13 cellular contexts compared by ENCODE assay signal in the genomic region with DNA sequence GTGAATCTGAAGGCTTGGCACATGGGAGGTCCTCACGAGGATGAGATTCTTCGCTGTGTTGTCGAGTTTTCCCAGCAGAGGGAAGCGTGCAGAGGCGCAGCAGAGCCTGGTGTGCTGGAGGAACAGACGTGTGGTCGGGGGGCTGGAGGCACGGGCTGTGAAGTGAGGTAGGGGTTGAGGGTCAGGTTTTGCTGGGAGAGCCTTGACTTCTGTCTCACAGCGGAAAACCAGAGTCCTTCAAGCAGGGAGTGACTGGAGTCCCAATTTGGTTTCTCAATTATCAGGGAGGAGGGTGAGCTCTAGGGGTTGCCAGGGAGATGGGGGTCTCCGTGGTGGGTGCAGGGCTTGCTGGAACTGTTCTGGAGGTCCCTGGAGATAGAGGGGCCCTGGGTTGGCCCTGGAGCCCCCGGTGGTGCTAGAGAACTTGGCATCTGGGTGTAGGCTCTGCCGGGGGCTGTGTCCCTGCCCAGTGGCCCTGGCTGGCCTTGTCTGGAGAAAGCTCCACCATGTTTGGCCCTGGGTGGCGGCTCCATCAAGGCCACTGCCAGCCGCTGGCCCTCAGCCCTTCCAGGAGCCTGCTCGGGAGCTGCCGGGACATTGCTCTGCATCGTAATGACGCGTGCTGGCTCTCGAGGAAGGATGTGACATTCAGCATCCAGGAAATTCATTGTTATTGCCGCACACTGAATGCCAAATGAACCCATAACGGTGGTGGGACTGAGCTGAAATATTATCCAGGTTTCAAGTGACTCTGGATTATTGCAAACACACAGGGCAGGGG.
DNase-seq lines count a peak whose midpoint lies in the region; TF ChIP-seq lines count a peak whose summit lies in the region.
"Had no signal": no experiment of that assay in that cellular context is flagged by ENCODE, and none has a peak within 500 bp of the region (broad histone marks: within the 10 kb centered on the region; RNA-seq: fewer than 3 reads in every experiment).

No MANE protein-coding gene starts in this region.

- no peak for TF ChIP-seq CTCF in adrenal gland (IDR thresholded peaks at IDR 0.05)
- TF ChIP-seq CTCF in sigmoid colon (IDR thresholded peaks at IDR 0.05): no peak
- TF ChIP-seq CTCF in GM13977 (IDR thresholded peaks at IDR 0.05; ENCODE audit: extremely low read depth, insufficient read depth, missing control alignments): no peak

- no peak overlapping the region for H3K4me3 Mint-ChIP-seq in activated T-helper 1 cell treated with anti-CD3 and anti-CD28 coated beads, Interleukin-12 subunit alpha, Interleukin-12 subunit beta, Interleukin-2, Interleukin-4 antibody, amounts not matched to agents 30 ng/mL and 10 ng/mL and 1 ng/mL, durations not matched to agents 14 hours and 24 hours and 36 hours

- H3K36me3 ChIP-seq in adrenal gland (replicated peaks in 1 of 2) (no peaks in the 10 kb centered on the region), sigmoid colon (no peaks in the 10 kb centered on the region)
- H3K36me3 ChIP-seq: SJSA1 had no signal

- in situ Hi-C loops in GM13977 (cut with MboI; ENCODE audit: low pct_unique_long_range_greater_than_20kb, low sequenced_read_pairs, unreplicated experiment): no loop called here

- no peaks in the 10 kb centered on the region for H3K36me3 Mint-ChIP-seq in activated T-helper 1 cell treated with anti-CD3 and anti-CD28 coated beads, Interleukin-12 subunit alpha, Interleukin-12 subunit beta, Interleukin-2, Interleukin-4 antibody, amounts not matched to agents 30 ng/mL and 10 ng/mL and 1 ng/mL, durations not matched to agents 14 hours and 24 hours and 36 hours (ENCODE audit: low read depth)

- no peaks in the 10 kb centered on the region for H3K9me3 Mint-ChIP-seq in activated T-helper 1 cell treated with anti-CD3 and anti-CD28 coated beads, Interleukin-12 subunit alpha, Interleukin-12 subunit beta, Interleukin-2, Interleukin-4 antibody, amounts not matched to agents 30 ng/mL and 10 ng/mL and 1 ng/mL, durations not matched to agents 14 hours and 24 hours and 36 hours

- H3K9me3 ChIP-seq in adrenal gland (replicated peaks in 1 of 3) (no peaks in the 10 kb centered on the region), sigmoid colon (peaks cover 0 to 6% (median 0%) of the 10 kb centered on the region in 4 donors)
- H3K9me3 ChIP-seq: SJSA1 had no signal

- no peak for TF ChIP-seq POLR2A in adrenal gland (IDR thresholded peaks at IDR 0.05)
- TF ChIP-seq POLR2A in sigmoid colon (IDR thresholded peaks at IDR 0.05): no peak

- no peak overlapping the region for H3K4me3 ChIP-seq in adrenal gland
- no peak overlapping the region for H3K4me3 ChIP-seq in sigmoid colon
- H3K4me3 ChIP-seq: GM12878, SJSA1 had no signal

- H3K4me1 ChIP-seq in adrenal gland (replicated peaks in 1 of 2) (no peaks in the 10 kb centered on the region), sigmoid colon (peaks cover 0 to 12% (median 11%) of the 10 kb centered on the region in 4 donors)
- H3K4me1 ChIP-seq: SJSA1 had no signal

- peak overlapping the region in 1 of 5 donors; percentile 52 for H3K27ac ChIP-seq in adrenal gland
- H3K27ac ChIP-seq in sigmoid colon: no peak overlapping the region
- H3K27ac ChIP-seq: 22Rv1, SJSA1 had no signal

- intact Hi-C loops in adrenal gland (cut with DNase I) (no loop called here), sigmoid colon (cut with DNase I) (no loop called here)
- intact Hi-C loops in activated T-helper 1 cell treated with anti-CD3 and anti-CD28 coated beads, Interleukin-12 subunit alpha, Interleukin-12 subunit beta, Interleukin-2, Interleukin-4 antibody, amounts not matched to agents 30 ng/mL and 10 ng/mL and 1 ng/mL, durations not matched to agents 14 hours and 24 hours and 36 hours (cut with micrococcal nuclease): no loop called here

- H3K27me3 Mint-ChIP-seq in activated T-helper 1 cell treated with anti-CD3 and anti-CD28 coated beads, Interleukin-12 subunit alpha, Interleukin-12 subunit beta, Interleukin-2, Interleukin-4 antibody, amounts not matched to agents 30 ng/mL and 10 ng/mL and 1 ng/mL, durations not matched to agents 14 hours and 24 hours and 36 hours (ENCODE audit: insufficient read depth): peaks cover 2% of the 10 kb centered on the region

- H3K27me3 ChIP-seq in adrenal gland (no peaks in the 10 kb centered on the region), sigmoid colon (no peaks in the 10 kb centered on the region)
- H3K27me3 ChIP-seq: SJSA1 had no signal

- H3K27ac Mint-ChIP-seq in activated T-helper 1 cell treated with anti-CD3 and anti-CD28 coated beads, Interleukin-12 subunit alpha, Interleukin-12 subunit beta, Interleukin-2, Interleukin-4 antibody, amounts not matched to agents 30 ng/mL and 10 ng/mL and 1 ng/mL, durations not matched to agents 14 hours and 24 hours and 36 hours: no peak overlapping the region

- TF ChIP-seq EP300 in sigmoid colon (IDR thresholded peaks at IDR 0.05): no peak

- DNase-seq in NCI-H1092 treated with DMSO at 0.1 percent for 48 hours (lab: John Stamatoyannopoulos, UW): peak; percentile 14
- no peak for DNase-seq in NCI-H1092 (lab: John Stamatoyannopoulos, UW)
- DNase-seq in adrenal gland: peak in 6 of 7 donors; percentile 37 to 72 (median 59)
- DNase-seq in left kidney (ENCODE audit: low read depth, low spot score): peak; percentile 59
- peak; percentile 61 for DNase-seq in sigmoid colon
- DNase-seq in activated T-helper 1 cell treated with anti-CD3 and anti-CD28 coated beads, Interleukin-12 subunit alpha, Interleukin-12 subunit beta, Interleukin-2, Interleukin-4 antibody, amounts not matched to agents 30 ng/mL and 10 ng/mL and 1 ng/mL, durations not matched to agents 14 hours and 24 hours and 36 hours (ENCODE audit: low spot score): no peak
- no peak for DNase-seq in GM13977 (ENCODE audit: low spot score)
- DNase-seq in NCI-H526 (lab: John Stamatoyannopoulos, UW): no peak
- DNase-seq: midbrain; stimulated activated CD4-positive, alpha-beta T cell treated with anti-CD3 and anti-CD28 coated beads, Interleukin-4, amount 100 ng/mL, for 1 hour had no signal

- H3K4me1 Mint-ChIP-seq in activated T-helper 1 cell treated with anti-CD3 and anti-CD28 coated beads, Interleukin-12 subunit alpha, Interleukin-12 subunit beta, Interleukin-2, Interleukin-4 antibody, amounts not matched to agents 30 ng/mL and 10 ng/mL and 1 ng/mL, durations not matched to agents 14 hours and 24 hours and 36 hours (ENCODE audit: low read depth): no peaks in the 10 kb centered on the region

- 39 to 49% (median 45%) methylated on average over 14 to 22 of the region's 22 CpGs for WGBS in adrenal gland, 4 donors
- WGBS in sigmoid colon, 2 donors: 47 to 57% methylated on average over 22 of the region's 22 CpGs

Comparison
In these comparisons a context has a peak if more than half of its experiments do, and no peak if none do; other contexts are left out.
1. DNase-seq: peak in NCI-H1092 treated with DMSO at 0.1 percent for 48 hours (single experiment), adrenal gland (6 of 7), left kidney (single experiment) and sigmoid colon (single experiment); none in NCI-H1092 (single experiment), activated T-helper 1 cell treated with anti-CD3 and anti-CD28 coated beads, Interleukin-12 subunit alpha, Interleukin-12 subunit beta, Interleukin-2, Interleukin-4 antibody, amounts not matched to agents 30 ng/mL and 10 ng/mL and 1 ng/mL, durations not matched to agents 14 hours and 24 hours and 36 hours (single experiment), GM13977 (single experiment) and NCI-H526 (0 of 2).